Comparison of ENCODE assay signal across 35 cellular contexts in genomic region chr11:62260261-62260953, GRCh38. TPM values are rescaled to one million over a fixed set of nuclear protein-coding genes. Genes with fewer than 3 reads are reported as not detected.
"Had no signal": no experiment of that assay in that cellular context is flagged by ENCODE, and none has a peak within 500 bp of the region (broad histone marks: within the 10 kb centered on the region; RNA-seq: fewer than 3 reads in every experiment).

No MANE protein-coding gene starts in this region.

- H3K9me3 Mint-ChIP-seq: nephron progenitor cell; stimulated activated effector memory CD8-positive, alpha-beta T cell treated with anti-CD3 and anti-CD28 coated beads, Interleukin-12 subunit alpha, Interleukin-12 subunit beta, amount 100 ng/mL, for 72 hours had no signal

- H3K4me3 ChIP-seq: esophagus muscularis mucosa, gastroesophageal sphincter, heart left ventricle, hepatocyte, left lung, prostate gland, right atrium auricular region, sigmoid colon, stomach, thyroid gland, vagina had no signal

- H3K4me3 Mint-ChIP-seq: naive thymus-derived CD8-positive, alpha-beta T cell; nephron progenitor cell; stimulated activated effector memory CD8-positive, alpha-beta T cell treated with anti-CD3 and anti-CD28 coated beads, Interleukin-12 subunit alpha, Interleukin-12 subunit beta, amount 100 ng/mL, for 72 hours had no signal

- H3K4me1 Mint-ChIP-seq: naive thymus-derived CD8-positive, alpha-beta T cell; nephron progenitor cell had no signal

- H3K27me3 ChIP-seq: left lung, right atrium auricular region, sigmoid colon, stomach, thyroid gland, vagina had no signal

- H3K36me3 ChIP-seq: esophagus muscularis mucosa, gastroesophageal sphincter, heart left ventricle, left lung, prostate gland, right atrium auricular region, sigmoid colon, stomach, thyroid gland, vagina had no signal

- H3K4me2 ChIP-seq: hepatocyte had no signal

- ATAC-seq: foreskin keratinocyte; gastroesophageal sphincter; heart left ventricle; left cardiac atrium; left lung; naive thymus-derived CD8-positive, alpha-beta T cell; stimulated activated effector memory CD8-positive, alpha-beta T cell treated with anti-CD3 and anti-CD28 coated beads, Interleukin-12 subunit alpha, Interleukin-12 subunit beta, amount 100 ng/mL, for 72 hours had no signal

- H3K27ac Mint-ChIP-seq: naive thymus-derived CD8-positive, alpha-beta T cell; nephron progenitor cell; stimulated activated effector memory CD8-positive, alpha-beta T cell treated with anti-CD3 and anti-CD28 coated beads, Interleukin-12 subunit alpha, Interleukin-12 subunit beta, amount 100 ng/mL, for 72 hours had no signal

- H3K9me3 ChIP-seq: esophagus muscularis mucosa, gastroesophageal sphincter, heart left ventricle, left lung, prostate gland, right atrium auricular region, sigmoid colon, stomach, thyroid gland, vagina had no signal

- DNase-seq: dermis blood vessel endothelial cell; effector memory CD4-positive, alpha-beta T cell; foreskin keratinocyte; heart left ventricle; left cardiac atrium; left lung; naive thymus-derived CD8-positive, alpha-beta T cell; nephron progenitor cell; nucleus accumbens; sigmoid colon; stimulated activated CD4-positive, alpha-beta T cell treated with anti-CD3 and anti-CD28 coated beads, Interleukin-2, amount 100 ng/mL, for 24 hours; stimulated activated CD4-positive, alpha-beta T cell treated with anti-CD3 and anti-CD28 coated beads, Interleukin-4, amount 100 ng/mL, for 24 hours; stimulated activated naive CD4-positive, alpha-beta T cell treated with Interleukin-2 at 50 U/mL for 16 hours; stomach; thyroid gland had no signal

- H3K27ac ChIP-seq: esophagus muscularis mucosa, foreskin keratinocyte, gastroesophageal sphincter, heart left ventricle, hepatocyte, left lung, prostate gland, right atrium auricular region, sigmoid colon, stomach, thyroid gland, vagina had no signal

- H3K4me1 ChIP-seq: esophagus muscularis mucosa, foreskin keratinocyte, gastroesophageal sphincter, heart left ventricle, left lung, prostate gland, right atrium auricular region, sigmoid colon, stomach, thyroid gland, vagina had no signal

- H3K79me2 ChIP-seq: hepatocyte had no signal

- H3K36me3 Mint-ChIP-seq: stimulated activated effector memory CD8-positive, alpha-beta T cell treated with anti-CD3 and anti-CD28 coated beads, Interleukin-12 subunit alpha, Interleukin-12 subunit beta, amount 100 ng/mL, for 72 hours had no signal

RNA-seq across cellular contexts. Expression of gene SCGB2A2, which starts 9.6 kb away (rescaled TPM):
- total RNA-seq: dermis blood vessel endothelial cell; endothelial cell of umbilical vein; epithelial cell of proximal tubule; esophagus muscularis mucosa; fibroblast of lung; foreskin keratinocyte; heart left ventricle; hepatocyte; kidney epithelial cell; left cardiac atrium; left lung; lung microvascular endothelial cell; mesenteric fat pad; myocyte; naive thymus-derived CD8-positive, alpha-beta T cell; osteocyte; prostate gland; right atrium auricular region; sigmoid colon; skeletal muscle tissue; stomach; subcutaneous adipose tissue; temporal lobe; thyroid gland; ureter; vagina had no signal
- polyA plus RNA-seq: endothelial cell of umbilical vein; fibroblast of lung; foreskin keratinocyte; heart left ventricle; hepatocyte; naive thymus-derived CD8-positive, alpha-beta T cell; sigmoid colon had no signal

RNA-seq across cellular contexts. Expression of gene SCGB1D2, which starts 18.4 kb away (rescaled TPM):
- total RNA-seq: dermis blood vessel endothelial cell; endothelial cell of umbilical vein; epithelial cell of proximal tubule; esophagus muscularis mucosa; fibroblast of lung; foreskin keratinocyte; hepatocyte; kidney epithelial cell; left lung; lung microvascular endothelial cell; mesenteric fat pad; myocyte; naive thymus-derived CD8-positive, alpha-beta T cell; osteocyte; right atrium auricular region; sigmoid colon; skeletal muscle tissue; stomach; subcutaneous adipose tissue; temporal lobe; thyroid gland; ureter; vagina had no signal
- polyA plus RNA-seq: endothelial cell of umbilical vein; fibroblast of lung; foreskin keratinocyte; hepatocyte; naive thymus-derived CD8-positive, alpha-beta T cell; sigmoid colon; stomach had no signal

RNA-seq across cellular contexts. Expression of gene SCGB1D4, which starts 38.5 kb away (rescaled TPM):
- total RNA-seq: dermis blood vessel endothelial cell; endothelial cell of umbilical vein; epithelial cell of proximal tubule; esophagus muscularis mucosa; fibroblast of lung; foreskin keratinocyte; gastroesophageal sphincter; heart left ventricle; hepatocyte; kidney epithelial cell; left cardiac atrium; left lung; lower leg skin; lung microvascular endothelial cell; mesenteric fat pad; myocyte; naive thymus-derived CD8-positive, alpha-beta T cell; osteocyte; prostate gland; right atrium auricular region; sigmoid colon; skeletal muscle tissue; stomach; subcutaneous adipose tissue; temporal lobe; thyroid gland; ureter; vagina had no signal
- polyA plus RNA-seq: endothelial cell of umbilical vein; fibroblast of lung; foreskin keratinocyte; heart left ventricle; hepatocyte; naive thymus-derived CD8-positive, alpha-beta T cell; sigmoid colon; stomach had no signal

RNA-seq across cellular contexts. Expression of gene SCGB2A1, which starts 51.9 kb away (rescaled TPM):
- total RNA-seq: dermis blood vessel endothelial cell; endothelial cell of umbilical vein; epithelial cell of proximal tubule; esophagus muscularis mucosa; fibroblast of lung; foreskin keratinocyte; heart left ventricle; hepatocyte; kidney epithelial cell; left cardiac atrium; lung microvascular endothelial cell; mesenteric fat pad; myocyte; naive thymus-derived CD8-positive, alpha-beta T cell; osteocyte; right atrium auricular region; sigmoid colon; skeletal muscle tissue; subcutaneous adipose tissue; temporal lobe; vagina had no signal
- polyA plus RNA-seq: endothelial cell of umbilical vein; fibroblast of lung; foreskin keratinocyte; heart left ventricle; hepatocyte; naive thymus-derived CD8-positive, alpha-beta T cell had no signal
